ENCODE assay signal across 8 cellular contexts in genomic region chr5:163436515-163436914, GRCh38. TPM values are rescaled to one million over a fixed set of nuclear protein-coding genes. Genes with fewer than 3 reads are reported as not detected.
DNase-seq lines count a peak whose midpoint lies in the region; ATAC-seq and TF ChIP-seq lines count a peak whose summit lies in the region.

No MANE protein-coding gene starts in this region.

- H3K4me3 ChIP-seq in LNCaP clone FGC (ENCODE audit: low read depth, low read length) = peak overlapping the region; percentile 68

- H3K36me3 Mint-ChIP-seq in brain = peaks cover 26% of the 10 kb centered on the region
- peaks cover 0 to 18% (median 2%) of the 10 kb centered on the region in 3 donors for H3K36me3 Mint-ChIP-seq in naive thymus-derived CD8-positive, alpha-beta T cell

- H3K27me3 Mint-ChIP-seq in brain = peaks cover 3% of the 10 kb centered on the region
- peaks cover 0 to 9% (median 0%) of the 10 kb centered on the region in 5 donors for H3K27me3 Mint-ChIP-seq in naive thymus-derived CD8-positive, alpha-beta T cell

- peaks cover 56% of the 10 kb centered on the region for H3K4me1 Mint-ChIP-seq in brain
- peaks cover 23 to 48% (median 43%) of the 10 kb centered on the region in 4 donors for H3K4me1 Mint-ChIP-seq in naive thymus-derived CD8-positive, alpha-beta T cell

- no peaks in the 10 kb centered on the region for H3K9me3 Mint-ChIP-seq in brain
- no peaks in the 10 kb centered on the region for H3K9me3 Mint-ChIP-seq in naive thymus-derived CD8-positive, alpha-beta T cell

- no peak for TF ChIP-seq CTCF in C4-2B (conservative IDR thresholded peaks at IDR 0.05)
- TF ChIP-seq CTCF in LNCaP clone FGC (IDR thresholded peaks at IDR 0.05; ENCODE audit: control insufficient read depth, extremely low read depth, insufficient read depth) = no peak
- TF ChIP-seq CTCF in brain (conservative IDR thresholded peaks at IDR 0.05) = no peak

- peak overlapping the region; percentile 97 to 99 (median 99) for H3K4me3 Mint-ChIP-seq in brain
- peak overlapping the region; percentile 87 to 97 (median 94) for H3K4me3 Mint-ChIP-seq in naive thymus-derived CD8-positive, alpha-beta T cell

- peak overlapping the region; percentile 94 to 98 (median 96) for H3K27ac Mint-ChIP-seq in brain
- H3K27ac Mint-ChIP-seq in naive thymus-derived CD8-positive, alpha-beta T cell = peak overlapping the region; percentile 88 to 97 (median 94)

- no peak for ATAC-seq in naive thymus-derived CD8-positive, alpha-beta T cell
- no peak for ATAC-seq in HG03097 (IDR thresholded peaks at IDR 0.05; ENCODE audit: low FRiP score, unreplicated experiment)
- ATAC-seq in GM21825 (IDR thresholded peaks at IDR 0.05; ENCODE audit: unreplicated experiment) = no peak

- POLR2A ChIA-PET in naive thymus-derived CD8-positive, alpha-beta T cell (lab: Charles Lee) = interaction anchor here (5.9 kb wide), 1 partner anchor 23 kb away, joined by 79 read pairs; the partner anchor contains the start of genes HMMR and NUDCD2

- peak overlapping the region; percentile 32; the same call in 1 of the 2 replicates for H3K27ac ChIP-seq in C4-2B

- DNase-seq in LNCaP clone FGC (ENCODE audit: low read depth) (no peak), occipital lobe (lab: John Stamatoyannopoulos, UW) (no peak), RKO (ENCODE audit: low spot score) (no peak)
- DNase-seq in naive thymus-derived CD8-positive, alpha-beta T cell = peak in 1 of 10 donors; percentile 1

RNA-seq across cellular contexts. Expression of gene CCNG1, which starts 0.9 kb away (rescaled TPM):
- polyA plus RNA-seq in brain (ENCODE audit: insufficient read depth, low read depth, low replicate concordance) = 64.2 TPM
- total RNA-seq in naive thymus-derived CD8-positive, alpha-beta T cell = 100 to 1,000 TPM; 139 to 146 TPM
- 100 to 1,000 TPM; 129 to 167 (median 135) TPM for polyA plus RNA-seq in naive thymus-derived CD8-positive, alpha-beta T cell
- total RNA-seq in occipital lobe = 145 TPM

RNA-seq across cellular contexts. Expression of gene NUDCD2, which starts 23.4 kb away (rescaled TPM):
- 36.3 TPM for polyA plus RNA-seq in brain (ENCODE audit: insufficient read depth, low read depth, low replicate concordance)
- total RNA-seq in naive thymus-derived CD8-positive, alpha-beta T cell = 10 to 100 TPM; 27.4 to 27.8 TPM
- 10 to 100 TPM; 46.7 to 54.0 (median 53.2) TPM for polyA plus RNA-seq in naive thymus-derived CD8-positive, alpha-beta T cell
- total RNA-seq in occipital lobe = 25.1 TPM

RNA-seq across cellular contexts. Expression of gene HMMR, which starts 23.9 kb away (rescaled TPM):
- 7.5 TPM for polyA plus RNA-seq in brain (ENCODE audit: insufficient read depth, low read depth, low replicate concordance)
- under 1 TPM; 0.42 to 0.47 TPM for total RNA-seq in naive thymus-derived CD8-positive, alpha-beta T cell
- under 1 TPM in 1 of 3 donors, not detected in 2; 0.28 TPM for polyA plus RNA-seq in naive thymus-derived CD8-positive, alpha-beta T cell
- 3.0 TPM for total RNA-seq in occipital lobe
